8 cellular contexts compared by ENCODE assay signal in genomic region chr6:73653571-73654424, GRCh38. TPM values are rescaled to one million over a fixed set of nuclear protein-coding genes. Genes with fewer than 3 reads are reported as not detected.
A peak's percentile ranks its signal among the peaks of the same experiment; 100 is the strongest.
DNase-seq lines count a peak whose midpoint lies in the region; ATAC-seq, FAIRE-seq and TF ChIP-seq lines count a peak whose summit lies in the region.

TSS of gene SLC17A5 (minus strand) at chr6:73653992. CDS start at chr6:73653886, 106 bp downstream.

- H3K4me1 ChIP-seq in trophoblast cell (ENCODE audit: control insufficient read depth in 1 of 2, insufficient read depth in 2 of 2, low read length in 2 of 2) = peaks cover 0 to 2% of the 10 kb centered on the region in 2 experiments
- peaks cover 4 to 22% (median 9%) of the 10 kb centered on the region in 4 donors for H3K4me1 ChIP-seq in tibial nerve

- H4K8ac ChIP-seq in trophoblast cell (ENCODE audit: low read depth, low read length) = peak within 1 kb of the TSS; percentile 89

- peak within 1 kb of the TSS; percentile 25 for H3K4ac ChIP-seq in trophoblast cell (ENCODE audit: low read depth, low read length)

- peak within 1 kb of the TSS; percentile 58 for H3K27ac ChIP-seq in adipose tissue (ENCODE audit: low read depth, low read length)
- peak within 1 kb of the TSS; percentile 63 for H3K27ac ChIP-seq in trophoblast cell (ENCODE audit: low read depth, low read length)
- H3K27ac ChIP-seq in tibial nerve = peak within 1 kb of the TSS; percentile 91 to 98 (median 96)

- peaks cover 5% of the 10 kb centered on the region for H3K79me1 ChIP-seq in trophoblast cell (ENCODE audit: low read length)

- peak in 1 of 2 donors; percentile 86 for TF ChIP-seq EP300 in tibial nerve (IDR thresholded peaks at IDR 0.05)

- peak within 1 kb of the TSS; percentile 80 for H3K18ac ChIP-seq in trophoblast cell (ENCODE audit: low read length)

- no peak within 1 kb of the TSS for H2AK5ac ChIP-seq in trophoblast cell (ENCODE audit: low read length)

- H3K9ac ChIP-seq in trophoblast cell (ENCODE audit: low read length) = peak within 1 kb of the TSS; percentile 60

- H3K14ac ChIP-seq in trophoblast cell (ENCODE audit: low read length) = peak within 1 kb of the TSS; percentile 83

- H3K4me2 ChIP-seq in trophoblast cell (ENCODE audit: low read length) = peak within 1 kb of the TSS; percentile 81

- peak; percentile 75 for TF ChIP-seq POLR2A in GM12891 (IDR thresholded peaks at IDR 0.05; ENCODE audit: low read depth, low read length)
- TF ChIP-seq POLR2A in tibial nerve (IDR thresholded peaks at IDR 0.05) = peak; percentile 39 to 70

- no peaks in the 10 kb centered on the region for H3K27me3 ChIP-seq in trophoblast cell (ENCODE audit: insufficient read depth, low read length)
- no peaks in the 10 kb centered on the region for H3K27me3 ChIP-seq in tibial nerve

- peak within 1 kb of the TSS; percentile 57 for H4K12ac ChIP-seq in trophoblast cell (ENCODE audit: low read depth, low read length)

- TF ChIP-seq CTCF in tibial nerve (IDR thresholded peaks at IDR 0.05) = peak in 2 of 5 experiments; percentile 11 to 38

- H3K36me3 ChIP-seq in trophoblast cell (ENCODE audit: control insufficient read depth in 1 of 2, insufficient read depth in 2 of 2, low read length in 2 of 2) (no peaks in the 10 kb centered on the region), tibial nerve (peaks cover 0 to 8% (median 0%) of the 10 kb centered on the region in 3 donors)

- peak within 1 kb of the TSS; percentile 37 for H2BK120ac ChIP-seq in trophoblast cell (ENCODE audit: insufficient read depth, low read length, poor library complexity)

- intact Hi-C loops in cardiac septum (cut with DNase I) = loop anchor here (2.0 kb wide), 1 partner anchor 133 kb away; the partner anchor contains the start of gene EEF1A1

- peaks cover 3% of the 10 kb centered on the region for H3K79me2 ChIP-seq in trophoblast cell (ENCODE audit: control insufficient read depth, insufficient read depth, low read length, poor library complexity)

- peak within 1 kb of the TSS; percentile 65 for H2BK5ac ChIP-seq in trophoblast cell (ENCODE audit: low read depth, low read length, poor library complexity)

- peak within 1 kb of the TSS; percentile 88 for H3K4me3 ChIP-seq in trophoblast cell (ENCODE audit: low read depth, low read length)
- H3K4me3 ChIP-seq in tibial nerve = peak within 1 kb of the TSS; percentile 84 to 98 (median 97)

- H2AFZ ChIP-seq in trophoblast cell (ENCODE audit: insufficient read depth, low read length, poor library complexity) = peak within 1 kb of the TSS; percentile 94

- H2BK12ac ChIP-seq in trophoblast cell (ENCODE audit: low read length) = no peak within 1 kb of the TSS

- H3K23ac ChIP-seq in trophoblast cell (ENCODE audit: low read length) = no peak within 1 kb of the TSS

- H3K9me3 ChIP-seq in trophoblast cell (ENCODE audit: insufficient read depth, low read depth, low read length) (no peaks in the 10 kb centered on the region), tibial nerve (no peaks in the 10 kb centered on the region)

- peak; percentile 85 for DNase-seq in GM12891 (ENCODE audit: insufficient read length, low spot score)
- DNase-seq in NCI-H1417 treated with DMSO at 0.1 percent for 48 hours (lab: John Stamatoyannopoulos, UW) = peak; percentile 76
- peak; percentile 78 to 92 for DNase-seq in SW 1271 (lab: John Stamatoyannopoulos, UW)
- peak; percentile 98 for DNase-seq in cardiac septum (ENCODE audit: low spot score)
- DNase-seq in trophoblast cell = peak; percentile 95 to 97
- peak; percentile 90 to 94 for DNase-seq in tibial nerve (ENCODE audit: low spot score in 2 of 2)

- ATAC-seq in HG02798 (IDR thresholded peaks at IDR 0.05; ENCODE audit: poor library complexity, unreplicated experiment) = peak; percentile 89

- FAIRE-seq in GM12891 (lab: Jason Lieb, UNC) = peak; percentile 98

- WGBS in adipose tissue, 3 donors = 0 to 1% (median 0%) methylated on average over 68 to 90 of the region's 90 CpGs
- WGBS in trophoblast cell (ENCODE audit: extremely low coverage, insufficient coverage, insufficient read length) = no CpG with 5 or more reads among the region's 90 CpGs
- WGBS in tibial nerve, 2 donors = 0 to 1% methylated on average over 24 to 76 of the region's 90 CpGs

- H4K91ac ChIP-seq in trophoblast cell (ENCODE audit: low read depth, low read length) = peak within 1 kb of the TSS; percentile 81

TF ChIP-seq in GM12891, 5 proteins besides CTCF, POLR2A, EP300 and RAD21:
- TF ChIP-seq SPI1 (IDR thresholded peaks at IDR 0.05; ENCODE audit: low read depth, low read length) (peak; percentile 64), TAF1 (IDR thresholded peaks at IDR 0.05; ENCODE audit: low read depth, low read length) (peak; percentile 41), POU2F2 (IDR thresholded peaks at IDR 0.05; ENCODE audit: low read depth, low read length) (0 out of 2 replicates have a peak, but pooled peaks have one; percentile 34), PAX5 (IDR thresholded peaks at IDR 0.05; ENCODE audit: insufficient read depth, low read length, severe bottlenecking) (no peak), POLR2AphosphoS5 (IDR thresholded peaks at IDR 0.05; ENCODE audit: low read depth, low read length) (no peak)

RNA-seq across cellular contexts. Expression of gene SLC17A5, which starts in this region (rescaled TPM):
- polyA plus RNA-seq in GM12891 (2012; ENCODE audit: low read depth, missing spikeins) = 1.9 TPM
- polyA plus RNA-seq in adipose tissue = 1 to 10 TPM; 6.4 to 7.6 (median 6.5) TPM
- 7.3 TPM for total RNA-seq in cardiac septum
- 10.5 and 11.0 TPM in 2 replicates for polyA plus RNA-seq in trophoblast cell (2013)
- total RNA-seq in tibial nerve = 10 to 100 TPM; 11.9 to 21.9 (median 16.8) TPM

Comparison
In these comparisons a context has a peak if more than half of its experiments do, and no peak if none do; other contexts are left out.
1. Peak in every context shown above with its lines: DNase-seq, ATAC-seq, H3K4me3 ChIP-seq and H3K27ac ChIP-seq.